26 cellular contexts compared by ENCODE assay signal in genomic region chr19:9645466-9645865, GRCh38. TPM values are rescaled to one million over a fixed set of nuclear protein-coding genes. Genes with fewer than 3 reads are reported as not detected.
DNase-seq lines count a peak whose midpoint lies in the region; ATAC-seq and TF ChIP-seq lines count a peak whose summit lies in the region.
"Had no signal": no experiment of that assay in that cellular context is flagged by ENCODE, and none has a peak within 500 bp of the region (broad histone marks: within the 10 kb centered on the region; RNA-seq: fewer than 3 reads in every experiment).

No MANE protein-coding gene starts in this region.

- no peaks in the 10 kb centered on the region for H3K9me3 ChIP-seq in CD8-positive, alpha-beta T cell (ENCODE audit: low read length)
- H3K9me3 ChIP-seq: Caco-2, psoas muscle, SK-N-SH, suprapubic skin had no signal

- POLR2A ChIA-PET in CD8-positive, alpha-beta T cell (lab: Charles Lee), result no interaction called here

- no peak overlapping the region for H3K4me3 ChIP-seq in CD8-positive, alpha-beta T cell (ENCODE audit: low read depth, low read length)
- H3K4me3 ChIP-seq: Peyer's patch, psoas muscle, smooth muscle cell, suprapubic skin had no signal

- no peaks in the 10 kb centered on the region for H3K27me3 ChIP-seq in CD8-positive, alpha-beta T cell (ENCODE audit: insufficient read depth, low read length)
- H3K27me3 ChIP-seq: Peyer's patch, suprapubic skin had no signal

- H3K36me3 Mint-ChIP-seq in CD8-positive, alpha-beta T cell, result peaks cover 51% of the 10 kb centered on the region

- in situ Hi-C loops in SK-MEL-5 (cut with HindIII; ENCODE audit: low pct_unique_long_range_greater_than_20kb, low sequenced_read_pairs), result no loop called here

- DNase-seq in CD8-positive, alpha-beta T cell, result no peak
- peak; percentile 1 for DNase-seq in GF-D8 (lab: John Stamatoyannopoulos, UW)
- peak; percentile 1 for DNase-seq in SK-MEL-5 (ENCODE audit: low read depth, low spot score)
- DNase-seq in erythroblast (lab: John Stamatoyannopoulos, UW), result peak; percentile 11 to 40
- DNase-seq in SW480 (ENCODE audit: low spot score), result no peak
- DNase-seq: activated CD4-positive, alpha-beta T cell treated with anti-CD3 and anti-CD28 coated beads, Interleukin-2, amount 50 U/mL, for 1 hour; activated naive CD4-positive, alpha-beta T cell treated with anti-CD3 and anti-CD28 coated beads for 36 hours; activated T-cell treated with anti-CD3 and anti-CD28 coated beads for 4 hours; aorta; hippocampal formation; kidney; mesenchymal stem cell; NCI-H1092; NCI-H69; nephron progenitor cell; Peyer's patch; psoas muscle; SK-N-SH; stimulated activated CD4-positive, alpha-beta T cell treated with anti-CD3 and anti-CD28 coated beads, Interleukin-4, amount 100 ng/mL, for 4 hours; T1000 had no signal

- peaks cover 2% of the 10 kb centered on the region for H3K4me1 Mint-ChIP-seq in CD8-positive, alpha-beta T cell (ENCODE audit: low read depth)

- H3K4me1 ChIP-seq in CD8-positive, alpha-beta T cell (ENCODE audit: insufficient read depth, low read length), result no peaks in the 10 kb centered on the region
- H3K4me1 ChIP-seq: Caco-2, Peyer's patch, psoas muscle, suprapubic skin had no signal

- peak; percentile 23 for ATAC-seq in CD8-positive, alpha-beta T cell
- ATAC-seq in HG03521 (IDR thresholded peaks at IDR 0.05; ENCODE audit: unreplicated experiment) (no peak), GM19397 (IDR thresholded peaks at IDR 0.05; ENCODE audit: unreplicated experiment) (no peak), GM18868 (IDR thresholded peaks at IDR 0.05; ENCODE audit: unreplicated experiment) (no peak)
- ATAC-seq: psoas muscle had no signal

- peaks cover 2% of the 10 kb centered on the region for H3K36me3 ChIP-seq in CD8-positive, alpha-beta T cell (ENCODE audit: insufficient read depth, low read length)

- no peak for TF ChIP-seq CTCF in CD8-positive, alpha-beta T cell (IDR thresholded peaks at IDR 0.05)

- peaks cover 5% of the 10 kb centered on the region for H3K9me3 Mint-ChIP-seq in CD8-positive, alpha-beta T cell

- intact Hi-C loops in CD8-positive, alpha-beta T cell (cut with DNase I, micrococcal nuclease), result no loop called here

- peak overlapping the region; percentile 7 for H3K27ac Mint-ChIP-seq in CD8-positive, alpha-beta T cell
- H3K27ac Mint-ChIP-seq: activated naive CD4-positive, alpha-beta T cell treated with anti-CD3 and anti-CD28 coated beads for 36 hours; nephron progenitor cell had no signal

- CTCF ChIA-PET in CD8-positive, alpha-beta T cell (lab: Charles Lee), result interaction anchor here (0.7 to 1.8 kb wide), 2 partner anchors 20 to 182 kb away, joined by 3 to 8 read pairs; partner anchors contain the start of gene UBL5

- H3K27ac ChIP-seq in CD8-positive, alpha-beta T cell (ENCODE audit: low read depth, low read length), result no peak overlapping the region
- H3K27ac ChIP-seq: Peyer's patch, psoas muscle, suprapubic skin had no signal

- no peaks in the 10 kb centered on the region for H3K27me3 Mint-ChIP-seq in CD8-positive, alpha-beta T cell (ENCODE audit: low read depth)

- no peak for TF ChIP-seq POLR2A in erythroblast (IDR thresholded peaks at IDR 0.05; ENCODE audit: low read length)

- H3K4me3 Mint-ChIP-seq in CD8-positive, alpha-beta T cell, result no peak overlapping the region
- H3K4me3 Mint-ChIP-seq: activated naive CD4-positive, alpha-beta T cell treated with anti-CD3 and anti-CD28 coated beads for 36 hours; nephron progenitor cell had no signal

RNA-seq across cellular contexts. Expression of gene ZNF561, which starts 24.4 kb away (rescaled TPM):
- total RNA-seq in CD8-positive, alpha-beta T cell, result 10 to 100 TPM; 35.5 to 39.8 TPM
- total RNA-seq in SK-MEL-5 (2014; rRNA removed; shearing (Covaris generic)), result 16.4 and 19.9 TPM in 2 replicates
- polyA plus RNA-seq in SK-MEL-5 (2015; cell fraction: cytosol; rRNA removed), result 8.6 and 12.8 TPM in 2 replicates
- polyA plus RNA-seq in SK-MEL-5 (2015; cell fraction: nucleus; rRNA removed), result 30.3 and 86.1 TPM in 2 replicates

RNA-seq across cellular contexts. Expression of gene ZNF562, which starts 29.4 kb away (rescaled TPM):
- total RNA-seq in CD8-positive, alpha-beta T cell, result 10 to 100 TPM; 13.6 to 16.5 TPM
- total RNA-seq in SK-MEL-5 (2014; rRNA removed; shearing (Covaris generic)), result 27.1 and 28.3 TPM in 2 replicates
- polyA plus RNA-seq in SK-MEL-5 (2015; cell fraction: cytosol; rRNA removed), result 9.1 and 11.1 TPM in 2 replicates
- polyA plus RNA-seq in SK-MEL-5 (2015; cell fraction: nucleus; rRNA removed), result 17.3 and 23.5 TPM in 2 replicates

Comparison
In these comparisons a context has a peak if more than half of its experiments do, and no peak if none do; other contexts are left out.
1. DNase-seq: peak in GF-D8 (single experiment), SK-MEL-5 (single experiment) and erythroblast (2 of 2); none in CD8-positive, alpha-beta T cell (0 of 7) and SW480 (single experiment).